ENCODE assay signal across 20 cellular contexts in genomic region chr11:119909495-119909894, GRCh38.
DNase-seq lines count a peak whose midpoint lies in the region; ATAC-seq and TF ChIP-seq lines count a peak whose summit lies in the region.
"Had no signal": no experiment of that assay in that cellular context is flagged by ENCODE, and none has a peak within 500 bp of the region (broad histone marks: within the 10 kb centered on the region; RNA-seq: fewer than 3 reads in every experiment).

No MANE protein-coding gene starts in this region.

- no peaks in the 10 kb centered on the region for H3K36me3 Mint-ChIP-seq in brain
- no peaks in the 10 kb centered on the region for H3K36me3 Mint-ChIP-seq in neural progenitor cell
- H3K36me3 Mint-ChIP-seq: CD4-positive, CD25-positive, alpha-beta regulatory T cell had no signal

- H3K9ac ChIP-seq in neural progenitor cell, result no peak overlapping the region
- H3K9ac ChIP-seq: KMS-11 had no signal

- H3K27me3 Mint-ChIP-seq in brain, result peaks cover 7% of the 10 kb centered on the region
- peaks cover 5% of the 10 kb centered on the region for H3K27me3 Mint-ChIP-seq in neural progenitor cell (ENCODE audit: insufficient read depth, low read depth)

- H3K79me2 ChIP-seq in neural progenitor cell (ENCODE audit: low read depth), result no peaks in the 10 kb centered on the region

- H3K4me1 Mint-ChIP-seq in brain (peaks cover 71% of the 10 kb centered on the region), neural progenitor cell (peaks cover 36% of the 10 kb centered on the region)
- H3K4me1 Mint-ChIP-seq: B cell; CD4-positive, CD25-positive, alpha-beta regulatory T cell had no signal

- H3K4me3 ChIP-seq in neural progenitor cell (no peak overlapping the region), transverse colon (no peak overlapping the region), lower leg skin (ENCODE audit: low read depth, poor library complexity, severe bottlenecking) (no peak overlapping the region)
- H3K4me3 ChIP-seq: PC-9, SK-N-MC had no signal

- WGBS in transverse colon (ENCODE audit: low coverage in 1 of 2), 2 donors, result 55 to 69% methylated on average over 7 to 9 of the region's 9 CpGs
- WGBS in lower leg skin, 2 donors, result 82% methylated on average over 9 of the region's 9 CpGs

- H3K27ac Mint-ChIP-seq in brain, result peak overlapping the region in 3 of 5 experiments; percentile 37 to 75 (median 71)
- peak overlapping the region; percentile 72 for H3K27ac Mint-ChIP-seq in neural progenitor cell
- H3K27ac Mint-ChIP-seq: B cell; CD4-positive, CD25-positive, alpha-beta regulatory T cell had no signal

- H3K4me3 Mint-ChIP-seq in brain (no peak overlapping the region), neural progenitor cell (no peak overlapping the region)
- H3K4me3 Mint-ChIP-seq: B cell; CD4-positive, CD25-positive, alpha-beta regulatory T cell had no signal

- in situ Hi-C loops in transverse colon (cut with MboI; ENCODE audit: low pct_ligation_motif_present in 1 of 4, low pct_unique_long_range_greater_than_20kb in 1 of 4, low sequenced_read_pairs in 3 of 4), result no loop called here

- H3K27ac ChIP-seq in neural progenitor cell, result no peak overlapping the region
- H3K27ac ChIP-seq in transverse colon, result peak overlapping the region; percentile 84 to 87 (median 86)
- H3K27ac ChIP-seq: KMS-11, PC-9, RWPE1, SK-N-MC had no signal

- DNase-seq in neural progenitor cell (ENCODE audit: low spot score), result no peak
- no peak for DNase-seq in transverse colon
- DNase-seq in NCI-H1417 (lab: John Stamatoyannopoulos, UW), result no peak
- DNase-seq in lower leg skin (ENCODE audit: low spot score in 2 of 2), result no peak
- DNase-seq in activated effector memory CD4-positive, alpha-beta T cell treated with Interleukin-2 at 50 U/mL for 16 hours, result no peak
- DNase-seq: CD4-positive, CD25-positive, alpha-beta regulatory T cell; DMS79; IMR-90; NCI-H2171; NCI-H446; SHP77 treated with DMSO at 0.1 percent for 48 hours; SW 1271 had no signal

- H2AFZ ChIP-seq in neural progenitor cell (replicated peaks), result no peak overlapping the region
- H2AFZ ChIP-seq: PC-9 had no signal

- peaks cover 13% of the 10 kb centered on the region for H3K4me1 ChIP-seq in neural progenitor cell
- peaks cover 0 to 50% (median 36%) of the 10 kb centered on the region in 4 donors for H3K4me1 ChIP-seq in transverse colon

- H3F3A ChIP-seq in neural progenitor cell (ENCODE audit: low read depth), result no peaks in the 10 kb centered on the region

- TF ChIP-seq POLR2A in transverse colon (IDR thresholded peaks at IDR 0.05) (no peak), lower leg skin (IDR thresholded peaks at IDR 0.05) (no peak)

- peaks cover 0 to 5% (median 0%) of the 10 kb centered on the region in 5 experiments for H3K9me3 Mint-ChIP-seq in brain
- H3K9me3 Mint-ChIP-seq in neural progenitor cell, result no peaks in the 10 kb centered on the region

- no peaks in the 10 kb centered on the region for H3K27me3 ChIP-seq in neural progenitor cell
- H3K27me3 ChIP-seq in transverse colon, result no peaks in the 10 kb centered on the region

- ATAC-seq in GM19351 (IDR thresholded peaks at IDR 0.05; ENCODE audit: unreplicated experiment), result peak; percentile 43
- ATAC-seq: HCT116 had no signal

- H3K36me3 ChIP-seq in neural progenitor cell, result no peaks in the 10 kb centered on the region
- H3K36me3 ChIP-seq in transverse colon, result no peaks in the 10 kb centered on the region

- no peaks in the 10 kb centered on the region for H4K20me1 ChIP-seq in neural progenitor cell (ENCODE audit: low read depth)

- no peak for TF ChIP-seq EP300 in transverse colon (IDR thresholded peaks at IDR 0.05; ENCODE audit: low read depth)

- intact Hi-C loops in transverse colon (cut with DNase I; ENCODE audit: low total_unique reads), result no loop called here
- intact Hi-C loops in lower leg skin (cut with DNase I; ENCODE audit: low total_unique reads), result no loop called here

- no peak overlapping the region for H3K4me2 ChIP-seq in neural progenitor cell
- H3K4me2 ChIP-seq: KMS-11 had no signal

- H3K9me3 ChIP-seq in neural progenitor cell (ENCODE audit: low read depth) (no peaks in the 10 kb centered on the region), transverse colon (no peaks in the 10 kb centered on the region)

- TF ChIP-seq CTCF in brain (conservative IDR thresholded peaks at IDR 0.05) (no peak), neural progenitor cell (IDR thresholded peaks at IDR 0.05) (no peak), transverse colon (IDR thresholded peaks at IDR 0.05) (no peak), lower leg skin (IDR thresholded peaks at IDR 0.05) (no peak)
